ENCODE assay signal across 22 cellular contexts in the genomic region with DNA sequence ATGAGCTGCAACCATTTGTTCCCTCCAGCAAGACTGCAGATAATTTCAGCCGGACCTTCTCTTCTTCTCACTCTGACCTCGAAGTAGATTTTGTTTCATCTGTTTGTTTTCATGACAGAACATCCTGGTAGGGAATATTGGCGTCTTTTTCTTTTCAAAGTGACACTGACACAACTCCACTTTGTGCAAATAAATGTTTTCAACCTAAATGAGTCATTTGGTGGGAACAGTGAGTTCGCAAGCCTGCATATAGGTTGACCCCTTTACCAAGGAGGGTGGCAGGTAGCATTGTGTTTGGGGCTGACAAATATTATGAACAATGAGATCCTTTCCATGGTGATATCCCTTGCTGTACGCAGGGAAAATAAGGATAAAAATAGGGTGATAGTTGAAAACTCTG. TPM values are rescaled to one million over a fixed set of nuclear protein-coding genes. Genes with fewer than 3 reads are reported as not detected.
DNase-seq lines count a peak whose midpoint lies in the region; ATAC-seq and TF ChIP-seq lines count a peak whose summit lies in the region.
"Had no signal": no experiment of that assay in that cellular context is flagged by ENCODE, and none has a peak within 500 bp of the region (broad histone marks: within the 10 kb centered on the region; RNA-seq: fewer than 3 reads in every experiment).

No MANE protein-coding gene starts in this region.

- H3F3A ChIP-seq in PC-3 (ENCODE audit: low read length, unreplicated experiment): no peaks in the 10 kb centered on the region

- no TSS peak for BruUV-seq in PC-3 (replicated peaks; lab: Mats Ljungman, UMichigan)

- DNase-seq in PC-3: peak; percentile 1
- no peak for DNase-seq in neural crest cell (ENCODE audit: low read depth, low spot score)
- no peak for DNase-seq in NCI-H187 (lab: John Stamatoyannopoulos, UW)
- DNase-seq in NCI-H510A treated with DMSO at 0.1 percent for 48 hours (lab: John Stamatoyannopoulos, UW): no peak
- DNase-seq in NOMO-1 treated with dmso at 0.1 percent for 144 hours (lab: John Stamatoyannopoulos, UW; ENCODE audit: unreplicated experiment): no peak
- DNase-seq: activated CD4-positive, alpha-beta memory T cell treated with anti-CD3 and anti-CD28 coated beads for 36 hours; activated CD4-positive, CD25-positive, alpha-beta regulatory T cell; activated naive CD4-positive, alpha-beta T cell treated with Interleukin-2 at 50 U/mL for 16 hours; COR-L47; effector CD4-positive, alpha-beta T cell; erythroblast; KG1; lower lobe of right lung; NCI-H187 treated with DMSO at 0.1 percent for 48 hours; NCI-H226; Peyer's patch; retina; stimulated activated CD4-positive, alpha-beta T cell treated with anti-CD3 and anti-CD28 coated beads, Interleukin-15, amount 100 ng/mL, for 24 hours had no signal

- H3K9ac ChIP-seq in PC-3 (ENCODE audit: low read length): no peak overlapping the region

- intact Hi-C loops in PC-3 (cut with micrococcal nuclease): no loop called here

- no peak overlapping the region for H3K4me3 ChIP-seq in PC-3 (ENCODE audit: low read length)
- no peak overlapping the region for H3K4me3 ChIP-seq in esophagus (ENCODE audit: low read depth in 1 of 2, low read length in 2 of 2)
- H3K4me3 ChIP-seq in urinary bladder (ENCODE audit: low read depth, low read length): no peak overlapping the region
- H3K4me3 ChIP-seq: lower lobe of right lung, Peyer's patch, testis had no signal

- WGBS in esophagus, 2 donors: 71 to 72% methylated on average over 5 of the region's 5 CpGs
- 48% methylated on average over 5 of the region's 5 CpGs for WGBS in urinary bladder

- H3K4me1 Mint-ChIP-seq in neural crest cell: peaks cover 21% of the 10 kb centered on the region
- H3K4me1 Mint-ChIP-seq: central memory CD8-positive, alpha-beta T cell had no signal

- H3K27me3 ChIP-seq in PC-3 (ENCODE audit: low read length) (no peaks in the 10 kb centered on the region), esophagus (ENCODE audit: control insufficient read depth in 1 of 2, insufficient read depth in 2 of 2, low read length in 2 of 2) (no peaks in the 10 kb centered on the region)
- H3K27me3 ChIP-seq: Peyer's patch, testis had no signal

- peak overlapping the region; percentile 23 for H3K27ac Mint-ChIP-seq in neural crest cell (ENCODE audit: unreplicated experiment)
- H3K27ac Mint-ChIP-seq: activated CD4-positive, alpha-beta memory T cell treated with anti-CD3 and anti-CD28 coated beads for 36 hours had no signal

- no peaks in the 10 kb centered on the region for H3K36me3 Mint-ChIP-seq in neural crest cell (ENCODE audit: low read depth)
- H3K36me3 Mint-ChIP-seq: activated CD4-positive, alpha-beta memory T cell treated with anti-CD3 and anti-CD28 coated beads for 36 hours had no signal

- H3K4me2 ChIP-seq in PC-3 (ENCODE audit: low read length): no peak overlapping the region

- no peaks in the 10 kb centered on the region for H3K36me3 ChIP-seq in PC-3 (ENCODE audit: low read depth, low read length)
- no peaks in the 10 kb centered on the region for H3K36me3 ChIP-seq in esophagus (ENCODE audit: control insufficient read depth in 2 of 2, insufficient read depth in 2 of 2, low read length in 1 of 2)
- no peaks in the 10 kb centered on the region for H3K36me3 ChIP-seq in urinary bladder (ENCODE audit: insufficient read depth)
- H3K36me3 ChIP-seq: lower lobe of right lung, Peyer's patch had no signal

- TF ChIP-seq CTCF in PC-3 (conservative IDR thresholded peaks at IDR 0.05; ENCODE audit: low read depth, low read length) (no peak), neural crest cell (conservative IDR thresholded peaks at IDR 0.05) (no peak)

- no peaks in the 10 kb centered on the region for H3K9me3 Mint-ChIP-seq in neural crest cell
- H3K9me3 Mint-ChIP-seq: activated CD4-positive, alpha-beta memory T cell treated with anti-CD3 and anti-CD28 coated beads for 36 hours; central memory CD8-positive, alpha-beta T cell had no signal

- H3K9me3 ChIP-seq in PC-3 (ENCODE audit: low read length) (no peaks in the 10 kb centered on the region), esophagus (ENCODE audit: control insufficient read depth in 2 of 2, insufficient read depth in 1 of 2, low read depth in 1 of 2, low read length in 1 of 2) (peaks cover 0 to 2% of the 10 kb centered on the region in 2 donors)
- H3K9me3 ChIP-seq: lower lobe of right lung, Peyer's patch, testis had no signal

- no peaks in the 10 kb centered on the region for H3K4me1 ChIP-seq in PC-3 (ENCODE audit: insufficient read depth, low read length)
- H3K4me1 ChIP-seq in esophagus (ENCODE audit: control insufficient read depth in 2 of 2, insufficient read depth in 2 of 2, low read length in 1 of 2): peaks cover 0 to 3% of the 10 kb centered on the region in 2 donors
- H3K4me1 ChIP-seq in urinary bladder (ENCODE audit: insufficient read depth): no peaks in the 10 kb centered on the region

- no peak for ATAC-seq in PC-3

- no peaks in the 10 kb centered on the region for H4K20me1 ChIP-seq in PC-3 (ENCODE audit: low read length)

- H2AFZ ChIP-seq in PC-3 (ENCODE audit: low read length): no peak overlapping the region

- no peaks in the 10 kb centered on the region for H3K9me2 ChIP-seq in PC-3 (replicated peaks; ENCODE audit: low read length)

- no peak overlapping the region for H3K4me3 Mint-ChIP-seq in neural crest cell
- H3K4me3 Mint-ChIP-seq: activated CD4-positive, alpha-beta memory T cell treated with anti-CD3 and anti-CD28 coated beads for 36 hours; central memory CD8-positive, alpha-beta T cell had no signal

- no peaks in the 10 kb centered on the region for H3K79me2 ChIP-seq in PC-3 (ENCODE audit: low read length)

- POLR2A ChIA-PET in PC-3 (lab: Charles Lee; ENCODE audit: unreplicated experiment): no interaction called here

- H3K27ac ChIP-seq in PC-3 (ENCODE audit: low read length) (peak overlapping the region; percentile 48), esophagus (ENCODE audit: low read depth in 2 of 2, low read length in 1 of 2) (peak overlapping the region; percentile 9 to 25), urinary bladder (ENCODE audit: low read depth) (peak overlapping the region; percentile 13)

- CTCF ChIA-PET in PC-3 (lab: Charles Lee): no interaction called here

- no peaks in the 10 kb centered on the region for H3K27me3 Mint-ChIP-seq in neural crest cell (ENCODE audit: low read depth)
- H3K27me3 Mint-ChIP-seq: activated CD4-positive, alpha-beta memory T cell treated with anti-CD3 and anti-CD28 coated beads for 36 hours; central memory CD8-positive, alpha-beta T cell had no signal

RNA-seq across cellular contexts. Expression of gene LARGE1, which starts 55.0 kb away (rescaled TPM):
- 1.3 and 3.5 TPM in 2 replicates for total RNA-seq in PC-3 (2014; rRNA removed)
- polyA plus RNA-seq in esophagus: 1 to 10 TPM; 2.0 to 2.5 TPM
- total RNA-seq in neural crest cell: 33.0 and 34.5 TPM in 2 replicates
- 27.9 TPM for total RNA-seq in urinary bladder
- polyA plus RNA-seq in urinary bladder: 34.5 TPM
